17 cellular contexts compared by ENCODE assay signal in genomic region chr19:39211731-39212376, GRCh38. TPM values are rescaled to one million over a fixed set of nuclear protein-coding genes. Genes with fewer than 3 reads are reported as not detected.
A peak's percentile ranks its signal among the peaks of the same experiment; 100 is the strongest.
DNase-seq lines count a peak whose midpoint lies in the region; ATAC-seq and TF ChIP-seq lines count a peak whose summit lies in the region.
"Had no signal": no experiment of that assay in that cellular context is flagged by ENCODE, and none has a peak within 500 bp of the region (broad histone marks: within the 10 kb centered on the region; RNA-seq: fewer than 3 reads in every experiment).

No MANE protein-coding gene starts in this region.

- H3K4me2 ChIP-seq in mammary epithelial cell (ENCODE audit: insufficient read depth, low read depth, low read length) (no peak overlapping the region), osteoblast (ENCODE audit: insufficient read depth, low read length) (no peak overlapping the region)

- H3K27ac ChIP-seq in mammary epithelial cell (ENCODE audit: insufficient read depth, low read depth, low read length) (no peak overlapping the region), WERI-Rb-1 (no peak overlapping the region), osteoblast (ENCODE audit: low read depth, low read length) (no peak overlapping the region)

- in situ Hi-C loops in mammary epithelial cell (cut with MboI; ENCODE audit: low sequenced_read_pairs in 2 of 2): no loop called here

- H3K9ac ChIP-seq in mammary epithelial cell (ENCODE audit: insufficient read depth, low read length): no peak overlapping the region

- H3K27me3 ChIP-seq in mammary epithelial cell (ENCODE audit: insufficient read depth, low read length) (no peaks in the 10 kb centered on the region), WERI-Rb-1 (ENCODE audit: insufficient read depth, low read depth, severe bottlenecking) (no peaks in the 10 kb centered on the region), osteoblast (ENCODE audit: insufficient read depth, low read length) (peaks cover 3% of the 10 kb centered on the region)

- DNase-seq in MCF 10A (ENCODE audit: unreplicated experiment): peak; percentile 15
- no peak for DNase-seq in mammary epithelial cell
- peak; percentile 47 for DNase-seq in HT1080 (ENCODE audit: low read depth)
- DNase-seq in WERI-Rb-1: peak; percentile 22
- DNase-seq in osteoblast (ENCODE audit: insufficient read length, low spot score, missing footprints): peak; percentile 46
- no peak for DNase-seq in NCI-H2107 (lab: John Stamatoyannopoulos, UW)
- DNase-seq in posterior vena cava (ENCODE audit: low spot score): no peak
- DNase-seq: COR-L47, DMS153, NCI-H1048, NCI-H1694, NCI-H748 treated with DMSO at 0.1 percent for 48 hours had no signal

- TF ChIP-seq CTCF in MCF 10A (IDR thresholded peaks at IDR 0.05; ENCODE audit: unreplicated experiment) (no peak), mammary epithelial cell (conservative IDR thresholded peaks at IDR 0.05 in 1 of 2, IDR thresholded peaks at IDR 0.05 in 1 of 2; ENCODE audit: extremely low read depth in 1 of 2, insufficient read depth in 1 of 2, low read depth in 1 of 2, low read length in 2 of 2) (no peak), WERI-Rb-1 (IDR thresholded peaks at IDR 0.05; ENCODE audit: low read depth, low read length) (no peak), osteoblast (IDR thresholded peaks at IDR 0.05; ENCODE audit: extremely low read depth, low read depth, low read length) (no peak)

- H3K4me3 ChIP-seq in mammary epithelial cell (replicated peaks in 1 of 3; ENCODE audit: insufficient read depth in 1 of 3, low read depth in 2 of 3, low read length in 3 of 3) (no peak overlapping the region), WERI-Rb-1 (ENCODE audit: low read depth, low read length) (no peak overlapping the region), osteoblast (ENCODE audit: insufficient read depth, low read length) (no peak overlapping the region)

- H3K4me1 ChIP-seq in mammary epithelial cell (ENCODE audit: insufficient read depth, low read length) (no peaks in the 10 kb centered on the region), osteoblast (ENCODE audit: insufficient read depth, low read length) (no peaks in the 10 kb centered on the region)

- H3K36me3 ChIP-seq in mammary epithelial cell (ENCODE audit: insufficient read depth, low read length) (no peaks in the 10 kb centered on the region), WERI-Rb-1 (no peaks in the 10 kb centered on the region), osteoblast (ENCODE audit: insufficient read depth, low read length) (no peaks in the 10 kb centered on the region)

- 81% methylated on average over 12 of the region's 13 CpGs for WGBS in mammary epithelial cell (ENCODE audit: low coverage, missing lambda C conversion rate)

- no peak for ATAC-seq in GM19324 (IDR thresholded peaks at IDR 0.05; ENCODE audit: low FRiP score, unreplicated experiment)
- ATAC-seq: PC-3, Right ventricle myocardium inferior had no signal

- H4K20me1 ChIP-seq in mammary epithelial cell (ENCODE audit: insufficient read depth, low read length) (no peaks in the 10 kb centered on the region), osteoblast (ENCODE audit: insufficient read depth, low read length) (no peaks in the 10 kb centered on the region)

- POLR2A ChIA-PET in MCF 10A (lab: Yijun Ruan, JAX): no interaction called here

- H3K9me3 ChIP-seq in mammary epithelial cell (replicated peaks; ENCODE audit: insufficient read depth, low read length) (no peaks in the 10 kb centered on the region), WERI-Rb-1 (ENCODE audit: severe bottlenecking) (peaks cover 7% of the 10 kb centered on the region), osteoblast (ENCODE audit: low read depth, low read length) (no peaks in the 10 kb centered on the region)

- intact Hi-C loops in MCF 10A (cut with micrococcal nuclease) (loop anchor here (1.0 kb wide), 1 partner anchor 116 kb away; no protein-coding TSS in a partner anchor), mammary epithelial cell (cut with micrococcal nuclease) (loop anchor here (1.0 kb wide), 1 partner anchor 116 kb away; no protein-coding TSS in a partner anchor), posterior vena cava (cut with DNase I) (no loop called here)

- H3K27ac Mint-ChIP-seq in MCF 10A (ENCODE audit: low read depth, unreplicated experiment): no peak overlapping the region
- H3K27ac Mint-ChIP-seq: CD14-positive monocyte had no signal

- H2AFZ ChIP-seq in mammary epithelial cell (ENCODE audit: low read depth, low read length) (no peak overlapping the region), osteoblast (ENCODE audit: low read length) (no peak overlapping the region)

- no peaks in the 10 kb centered on the region for H3K4me1 Mint-ChIP-seq in MCF 10A (ENCODE audit: insufficient read depth, unreplicated experiment)
- H3K4me1 Mint-ChIP-seq: CD14-positive monocyte had no signal

- BruUV-seq in MCF 10A (replicated peaks; lab: Mats Ljungman, UMichigan) (no TSS peak), mammary epithelial cell (replicated peaks; lab: Mats Ljungman, UMichigan) (no TSS peak)

- dilution Hi-C loops in mammary epithelial cell (cut with HindIII; ENCODE audit: low sequenced_read_pairs): loop anchor here (5.0 to 10.0 kb wide), 2 partner anchors 40 to 183 kb away; partner anchors contain the start of genes MED29 and PAF1

- H3K9me3 Mint-ChIP-seq in MCF 10A (ENCODE audit: unreplicated experiment): no peaks in the 10 kb centered on the region

- no peaks in the 10 kb centered on the region for H3K36me3 Mint-ChIP-seq in MCF 10A (ENCODE audit: insufficient read depth, unreplicated experiment)
- H3K36me3 Mint-ChIP-seq: CD14-positive monocyte had no signal

- no peaks in the 10 kb centered on the region for H3K79me2 ChIP-seq in mammary epithelial cell (ENCODE audit: insufficient read depth, low read length)
- H3K79me2 ChIP-seq in osteoblast (ENCODE audit: insufficient read depth, low read length): no peaks in the 10 kb centered on the region

- CTCF ChIA-PET in MCF 10A (lab: Yijun Ruan, JAX) (interaction anchor here (0.6 to 0.7 kb wide), 3 partner anchors 116 to 710 kb away, joined by 3 read pairs; no protein-coding TSS in a partner anchor), mammary epithelial cell (lab: Charles Lee; ENCODE audit: low non-redundant PET) (no interaction called here)

- H3K27me3 Mint-ChIP-seq in MCF 10A (ENCODE audit: insufficient read depth, unreplicated experiment): no peaks in the 10 kb centered on the region

- H3K4me3 Mint-ChIP-seq in MCF 10A (ENCODE audit: unreplicated experiment): no peak overlapping the region
- H3K4me3 Mint-ChIP-seq: CD14-positive monocyte had no signal

RNA-seq across cellular contexts. Expression of gene SYCN, which starts 7.8 kb away (rescaled TPM):
- total RNA-seq in MCF 10A (2022) (not detected in 2 replicates), mammary epithelial cell (not detected), osteoblast (not detected in 2 replicates), posterior vena cava (not detected)
- not detected for polyA plus RNA-seq in mammary epithelial cell
- polyA minus RNA-seq in mammary epithelial cell: not detected
- total RNA-seq in HT1080 (2014; rRNA removed; shearing (Covaris generic)): not detected in 2 replicates
- not detected in 2 replicates for polyA plus RNA-seq in HT1080 (2015; cell fraction: cytosol; rRNA removed)
- polyA plus RNA-seq in HT1080 (2015; cell fraction: nucleus; rRNA removed): not detected in 2 replicates
- total RNA-seq: A673, PC-3, Right ventricle myocardium inferior had no signal
- polyA plus RNA-seq: CD14-positive monocyte had no signal

RNA-seq across cellular contexts. Expression of gene NCCRP1, which starts 15.1 kb away (rescaled TPM):
- total RNA-seq in MCF 10A (2022) (not detected in 2 replicates), mammary epithelial cell (under 1 TPM; 0.31 to 0.50 TPM), osteoblast (not detected in 2 replicates), posterior vena cava (not detected)
- polyA plus RNA-seq in mammary epithelial cell: 0.84 TPM
- polyA minus RNA-seq in mammary epithelial cell: 1.4 TPM
- total RNA-seq in HT1080 (2014; rRNA removed; shearing (Covaris generic)): 0.10 TPM in 1 of 2 replicates, not detected in the other
- 0.07 TPM in 1 of 2 replicates, not detected in the other for polyA plus RNA-seq in HT1080 (2015; cell fraction: cytosol; rRNA removed)
- 0.29 TPM in 1 of 2 replicates, not detected in the other for polyA plus RNA-seq in HT1080 (2015; cell fraction: nucleus; rRNA removed)
- total RNA-seq: A673, Right ventricle myocardium inferior had no signal
- polyA plus RNA-seq: CD14-positive monocyte had no signal

RNA-seq across cellular contexts. Expression of gene IFNL3, which starts 33.0 kb away (rescaled TPM):
- not detected in 2 replicates for total RNA-seq in MCF 10A (2022)
- not detected for total RNA-seq in mammary epithelial cell
- polyA plus RNA-seq in mammary epithelial cell: not detected
- not detected for polyA minus RNA-seq in mammary epithelial cell
- total RNA-seq in HT1080 (2014; rRNA removed; shearing (Covaris generic)): not detected in 2 replicates
- not detected in 2 replicates for polyA plus RNA-seq in HT1080 (2015; cell fraction: cytosol; rRNA removed)
- polyA plus RNA-seq in HT1080 (2015; cell fraction: nucleus; rRNA removed): not detected in 2 replicates
- not detected in 2 replicates for total RNA-seq in osteoblast
- total RNA-seq in posterior vena cava: not detected
- total RNA-seq: A673, PC-3, Right ventricle myocardium inferior had no signal
- polyA plus RNA-seq: CD14-positive monocyte had no signal

RNA-seq across cellular contexts. Expression of gene IFNL4, which starts 36.8 kb away (rescaled TPM):
- not detected in 2 replicates for total RNA-seq in MCF 10A (2022)
- not detected for total RNA-seq in mammary epithelial cell
- polyA plus RNA-seq in mammary epithelial cell: not detected
- not detected for polyA minus RNA-seq in mammary epithelial cell
- 0.13 TPM in 1 of 2 replicates, not detected in the other for total RNA-seq in HT1080 (2014; rRNA removed; shearing (Covaris generic))
- not detected in 2 replicates for polyA plus RNA-seq in HT1080 (2015; cell fraction: cytosol; rRNA removed)
- polyA plus RNA-seq in HT1080 (2015; cell fraction: nucleus; rRNA removed): not detected in 2 replicates
- not detected in 2 replicates for total RNA-seq in osteoblast
- total RNA-seq in posterior vena cava: not detected
- total RNA-seq: A673, PC-3, Right ventricle myocardium inferior had no signal
- polyA plus RNA-seq: CD14-positive monocyte had no signal

RNA-seq across cellular contexts. Expression of gene IFNL2, which starts 56.3 kb away (rescaled TPM):
- total RNA-seq in MCF 10A (2022): not detected in 2 replicates
- total RNA-seq in mammary epithelial cell: not detected
- polyA plus RNA-seq in mammary epithelial cell: not detected
- not detected for polyA minus RNA-seq in mammary epithelial cell
- not detected in 2 replicates for total RNA-seq in HT1080 (2014; rRNA removed; shearing (Covaris generic))
- not detected in 2 replicates for polyA plus RNA-seq in HT1080 (2015; cell fraction: cytosol; rRNA removed)
- not detected in 2 replicates for polyA plus RNA-seq in HT1080 (2015; cell fraction: nucleus; rRNA removed)
- not detected in 2 replicates for total RNA-seq in osteoblast
- total RNA-seq in posterior vena cava: not detected
- total RNA-seq: A673, PC-3, Right ventricle myocardium inferior had no signal
- polyA plus RNA-seq: CD14-positive monocyte had no signal

Comparison
In these comparisons a context has a peak if more than half of its experiments do, and no peak if none do; other contexts are left out.
1. DNase-seq: peak in MCF 10A (single experiment), HT1080 (single experiment), WERI-Rb-1 (single experiment) and osteoblast (single experiment); none in mammary epithelial cell (single experiment), NCI-H2107 (single experiment) and posterior vena cava (single experiment).
2. intact Hi-C loops: an anchor here in MCF 10A (1.0 kb wide) and mammary epithelial cell (1.0 kb wide); none called in posterior vena cava.